Comparison of ENCODE assay signal across 23 cellular contexts in genomic region chr10:95241533-95241932, GRCh38. TPM values are rescaled to one million over a fixed set of nuclear protein-coding genes. Genes with fewer than 3 reads are reported as not detected.
DNase-seq lines count a peak whose midpoint lies in the region; ATAC-seq lines count a peak whose summit lies in the region.
"Had no signal": no experiment of that assay in that cellular context is flagged by ENCODE, and none has a peak within 500 bp of the region (broad histone marks: within the 10 kb centered on the region; RNA-seq: fewer than 3 reads in every experiment).

No MANE protein-coding gene starts in this region.

- no peak overlapping the region for H2BK15ac ChIP-seq in mesenchymal stem cell (ENCODE audit: low read depth, poor library complexity, severe bottlenecking)

- no peak overlapping the region for H3K9ac ChIP-seq in mesenchymal stem cell (ENCODE audit: low read length)

- no peak overlapping the region for H3K27ac ChIP-seq in mesenchymal stem cell (ENCODE audit: low read length, poor library complexity, severe bottlenecking)
- H3K27ac ChIP-seq: cardiac muscle cell, sigmoid colon, SK-N-MC had no signal

- H3K23ac ChIP-seq in mesenchymal stem cell (ENCODE audit: low read length in 2 of 2), result no peak overlapping the region

- no peak overlapping the region for H4K8ac ChIP-seq in mesenchymal stem cell (ENCODE audit: low read length)

- no peak overlapping the region for H2BK120ac ChIP-seq in mesenchymal stem cell (ENCODE audit: low read depth, low read length)

- no peak overlapping the region for H3K18ac ChIP-seq in mesenchymal stem cell (ENCODE audit: low read depth in 1 of 2, low read length in 2 of 2)

- 93% methylated on average over 2 of the region's 4 CpGs for WGBS in mesenchymal stem cell

- H3K4me1 ChIP-seq in mesenchymal stem cell (ENCODE audit: control insufficient read depth, insufficient read depth, low read depth, low read length), result peaks cover 18% of the 10 kb centered on the region

- no peak overlapping the region for H3K14ac ChIP-seq in mesenchymal stem cell (ENCODE audit: low read length in 2 of 2)

- no peak overlapping the region for H3K4me2 ChIP-seq in mesenchymal stem cell (ENCODE audit: low read length, poor library complexity, severe bottlenecking)

- no peaks in the 10 kb centered on the region for H3K27me3 ChIP-seq in mesenchymal stem cell (ENCODE audit: control insufficient read depth in 1 of 2, insufficient read depth in 1 of 2, low read length in 2 of 2)
- H3K27me3 ChIP-seq: cardiac muscle cell, sigmoid colon had no signal

- no peak overlapping the region for H2BK5ac ChIP-seq in mesenchymal stem cell (ENCODE audit: low read depth, low read length, poor library complexity, severe bottlenecking)

- ATAC-seq in left colon, result peak; percentile 49
- ATAC-seq: activated CD4-positive, CD25-positive, alpha-beta regulatory T cell treated with anti-CD3 and anti-CD28 coated beads, Interleukin-2, amount 50 U/mL, for 24 hours; activated T-helper 17 cell treated with anti-CD3 and anti-CD28 coated beads, Interleukin-2, amount 50 U/mL, for 72 hours had no signal

- no peaks in the 10 kb centered on the region for H3K9me3 Mint-ChIP-seq in immature natural killer cell
- H3K9me3 Mint-ChIP-seq: activated T-helper 17 cell treated with anti-CD3 and anti-CD28 coated beads, Interleukin-2, amount 50 U/mL, for 72 hours; stimulated activated naive CD8-positive, alpha-beta T cell treated with anti-CD3 and anti-CD28 coated beads, Interleukin-15, Interleukin-2, amounts not matched to agents 100 ng/mL and 50 ng/mL, for 24 hours had no signal

- no peak overlapping the region for H3K4ac ChIP-seq in mesenchymal stem cell (ENCODE audit: low read depth in 1 of 2, low read length in 2 of 2)

- H4K91ac ChIP-seq in mesenchymal stem cell (ENCODE audit: low read length), result no peak overlapping the region

- no peak overlapping the region for H3K4me3 Mint-ChIP-seq in immature natural killer cell
- H3K4me3 Mint-ChIP-seq: activated T-helper 17 cell treated with anti-CD3 and anti-CD28 coated beads, Interleukin-2, amount 50 U/mL, for 72 hours; stimulated activated naive CD8-positive, alpha-beta T cell treated with anti-CD3 and anti-CD28 coated beads, Interleukin-15, Interleukin-2, amounts not matched to agents 100 ng/mL and 50 ng/mL, for 24 hours had no signal

- peaks cover 0 to 44% of the 10 kb centered on the region in 2 experiments for H3K36me3 ChIP-seq in mesenchymal stem cell (ENCODE audit: control insufficient read depth in 1 of 2, insufficient read depth in 2 of 2, low read depth in 1 of 2, low read length in 2 of 2)

- H3K36me3 Mint-ChIP-seq in immature natural killer cell, result peaks cover 11 to 19% (median 14%) of the 10 kb centered on the region in 3 donors

- H2AK5ac ChIP-seq in mesenchymal stem cell (ENCODE audit: low read length, severe bottlenecking), result no peak overlapping the region

- H3K27ac Mint-ChIP-seq in immature natural killer cell, result no peak overlapping the region
- H3K27ac Mint-ChIP-seq: activated T-helper 17 cell treated with anti-CD3 and anti-CD28 coated beads, Interleukin-2, amount 50 U/mL, for 72 hours; stimulated activated naive CD8-positive, alpha-beta T cell treated with anti-CD3 and anti-CD28 coated beads, Interleukin-15, Interleukin-2, amounts not matched to agents 100 ng/mL and 50 ng/mL, for 24 hours had no signal

- intact Hi-C loops in left colon (cut with DNase I, micrococcal nuclease), result loop anchor here in 1 of 2 donors (10.0 kb wide), 1 partner anchor 123 kb away; no protein-coding TSS in a partner anchor

- peaks cover 0 to 2% (median 0%) of the 10 kb centered on the region in 3 donors for H3K27me3 Mint-ChIP-seq in immature natural killer cell (ENCODE audit: low read depth in 3 of 3)

- DNase-seq in DMS153 (lab: John Stamatoyannopoulos, UW) (peak; percentile 83), H4 (ENCODE audit: low spot score) (peak; percentile 50), NCI-H345 (lab: John Stamatoyannopoulos, UW) (peak; percentile 72), left colon (no peak), immature natural killer cell (no peak), mesenchymal stem cell (no peak), HuH-7 (ENCODE audit: low spot score) (no peak)
- DNase-seq: KBM-7; NCI-H1417; sigmoid colon; stimulated activated CD4-positive, alpha-beta T cell treated with anti-CD3 and anti-CD28 coated beads, Interleukin-1b, Interleukin-23, amount 100 ng/mL, for 48 hours; T1000 had no signal

- no peak overlapping the region for H3K4me3 ChIP-seq in mesenchymal stem cell (ENCODE audit: insufficient read depth in 1 of 2, low read depth in 1 of 2, low read length in 2 of 2)
- H3K4me3 ChIP-seq: cardiac muscle cell, sigmoid colon, SK-N-MC had no signal

- H3K9me3 ChIP-seq in mesenchymal stem cell (ENCODE audit: control insufficient read depth, low read length), result peaks cover 4% of the 10 kb centered on the region
- H3K9me3 ChIP-seq: sigmoid colon had no signal

- H2AFZ ChIP-seq in mesenchymal stem cell (ENCODE audit: low read depth, low read length), result no peak overlapping the region

- H3K79me1 ChIP-seq in mesenchymal stem cell (replicated peaks; ENCODE audit: low read length, poor library complexity, severe bottlenecking), result peaks cover 11% of the 10 kb centered on the region

- no peak overlapping the region for H2BK12ac ChIP-seq in mesenchymal stem cell (ENCODE audit: low read length in 2 of 2)

- peaks cover 0 to 1% of the 10 kb centered on the region in 2 donors for H3K4me1 Mint-ChIP-seq in immature natural killer cell
- H3K4me1 Mint-ChIP-seq: activated T-helper 17 cell treated with anti-CD3 and anti-CD28 coated beads, Interleukin-2, amount 50 U/mL, for 72 hours had no signal

RNA-seq across cellular contexts. Expression of gene ACSM6, which starts 47.5 kb away (rescaled TPM):
- not detected in 2 replicates for total RNA-seq in H4 (2014; rRNA removed; shearing (Covaris generic))
- not detected for total RNA-seq in left colon
- polyA plus RNA-seq in immature natural killer cell, result under 1 TPM in 1 of 3 donors, not detected in 2; 0.10 TPM
- polyA plus RNA-seq in mesenchymal stem cell (2013, experiment 1 of 2), result not detected
- not detected for polyA plus RNA-seq in mesenchymal stem cell (2013, experiment 2 of 2)
- total RNA-seq: activated CD8-positive, alpha-beta memory T cell treated with anti-CD3 and anti-CD28 coated beads for 36 hours; activated T-helper 17 cell treated with anti-CD3 and anti-CD28 coated beads, Interleukin-2, amount 50 U/mL, for 72 hours; cardiac muscle cell; liver; myocyte; NCI-H460; osteocyte had no signal
- polyA plus RNA-seq: esophagus, liver, sigmoid colon had no signal

RNA-seq across cellular contexts. Expression of gene PDLIM1, which starts 49.3 kb away (rescaled TPM):
- 25.0 and 42.5 TPM in 2 replicates for total RNA-seq in H4 (2014; rRNA removed; shearing (Covaris generic))
- 100 to 1,000 TPM; 342 to 417 TPM for total RNA-seq in left colon
- 10 to 100 TPM; 38.9 to 72.9 (median 41.2) TPM for polyA plus RNA-seq in immature natural killer cell
- polyA plus RNA-seq in mesenchymal stem cell (2013, experiment 1 of 2), result 537 TPM
- 536 TPM for polyA plus RNA-seq in mesenchymal stem cell (2013, experiment 2 of 2)

Comparison
In these comparisons a context has a peak if more than half of its experiments do, and no peak if none do; other contexts are left out.
1. DNase-seq: peak in DMS153 (single experiment), H4 (single experiment) and NCI-H345 (single experiment); none in left colon (0 of 2), immature natural killer cell (0 of 3), mesenchymal stem cell (single experiment) and HuH-7 (single experiment).